19 cellular contexts compared by ENCODE assay signal in genomic region chr17:77242118-77242800, GRCh38.
DNase-seq lines count a peak whose midpoint lies in the region; ATAC-seq and TF ChIP-seq lines count a peak whose summit lies in the region.
"Had no signal": no experiment of that assay in that cellular context is flagged by ENCODE, and none has a peak within 500 bp of the region (broad histone marks: within the 10 kb centered on the region; RNA-seq: fewer than 3 reads in every experiment).

No MANE protein-coding gene starts in this region.

- POLR2A ChIA-PET in Panc1 (lab: Charles Lee) = no interaction called here

- BruUV-seq in Panc1 (replicated peaks; lab: Mats Ljungman, UMichigan) = no TSS peak

- DNase-seq in NCI-H1092 treated with DMSO at 0.1 percent for 48 hours (lab: John Stamatoyannopoulos, UW) (peak; percentile 4), NCI-H1092 (lab: John Stamatoyannopoulos, UW) (no peak), HAP-1 (ENCODE audit: low spot score in 2 of 2) (peak; percentile 82 to 89), Panc1 (ENCODE audit: low read depth, low spot score) (no peak)
- DNase-seq in activated CD4-positive, CD25-positive, alpha-beta regulatory T cell (lab: John Stamatoyannopoulos, UW) = no peak
- DNase-seq: activated CD4-positive, alpha-beta T cell treated with anti-CD3 and anti-CD28 coated beads for 1 hour; EL; IMR-90; NCI-H1105 treated with DMSO at 0.1 percent for 48 hours; stimulated activated CD4-positive, alpha-beta T cell treated with anti-CD3 and anti-CD28 coated beads, Interleukin-2, amount 100 ng/mL, for 48 hours; stimulated activated CD8-positive, alpha-beta memory T cell treated with anti-CD3 and anti-CD28 coated beads, Interleukin-4, amount 100 ng/mL, for 48 hours; T-helper 17 cell had no signal

- ATAC-seq in Panc1 (0 out of 2 replicates have a peak, but pooled peaks have one; percentile 39), HG02759 (IDR thresholded peaks at IDR 0.05; ENCODE audit: unreplicated experiment) (no peak), GM21717 (IDR thresholded peaks at IDR 0.05; ENCODE audit: unreplicated experiment) (no peak)
- ATAC-seq: body of pancreas, T-helper 17 cell had no signal

- H3K36me3 ChIP-seq in HAP-1 (replicated peaks) = no peaks in the 10 kb centered on the region
- no peaks in the 10 kb centered on the region for H3K36me3 ChIP-seq in Panc1 (ENCODE audit: control insufficient read depth, insufficient read depth, low read length)
- H3K36me3 ChIP-seq in neuron (ENCODE audit: insufficient read depth, low read length) = no peaks in the 10 kb centered on the region
- H3K36me3 ChIP-seq: esophagus muscularis mucosa had no signal

- H3K4me3 ChIP-seq in HAP-1 = no peak overlapping the region
- no peak overlapping the region for H3K4me3 ChIP-seq in Panc1 (ENCODE audit: low read depth in 2 of 2, low read length in 2 of 2)
- no peak overlapping the region for H3K4me3 ChIP-seq in neuron (ENCODE audit: low read length)
- H3K4me3 ChIP-seq: body of pancreas, dorsolateral prefrontal cortex, esophagus muscularis mucosa had no signal

- TF ChIP-seq CTCF in Panc1 (IDR thresholded peaks at IDR 0.05) = no peak

- intact Hi-C loops in Panc1 (cut with micrococcal nuclease; ENCODE audit: unreplicated experiment) = no loop called here

- peak overlapping the region; percentile 74 for H2AFZ ChIP-seq in neuron (ENCODE audit: low read depth, low read length)

- CTCF ChIA-PET in Panc1 (lab: Charles Lee) = no interaction called here

- in situ Hi-C loops in HAP-1 (cut with MboI; ENCODE audit: low sequenced_read_pairs) = no loop called here
- in situ Hi-C loops in Panc1 (cut with HindIII; ENCODE audit: low pct_unique_long_range_greater_than_20kb, low sequenced_read_pairs) = no loop called here

- 0 out of 2 replicates have a peak overlapping the region, but pooled peaks have one; percentile 1 for H3K27ac ChIP-seq in Panc1 (ENCODE audit: low read length)
- H3K27ac ChIP-seq: body of pancreas, RWPE1 had no signal

- H3K9me3 ChIP-seq in HAP-1 (no peaks in the 10 kb centered on the region), Panc1 (ENCODE audit: control insufficient read depth, insufficient read depth, low read depth, low read length) (no peaks in the 10 kb centered on the region), neuron (ENCODE audit: low read length) (no peaks in the 10 kb centered on the region)
- H3K9me3 ChIP-seq: body of pancreas, esophagus muscularis mucosa had no signal

- H3K27me3 ChIP-seq in HAP-1 (ENCODE audit: low read depth) (no peaks in the 10 kb centered on the region), Panc1 (ENCODE audit: control insufficient read depth, insufficient read depth, low read length) (no peaks in the 10 kb centered on the region), neuron (ENCODE audit: insufficient read depth, low read length) (no peaks in the 10 kb centered on the region)
- H3K27me3 ChIP-seq: body of pancreas, dorsolateral prefrontal cortex had no signal

- H3K4me1 ChIP-seq in HAP-1 = peaks cover 9% of the 10 kb centered on the region
- H3K4me1 ChIP-seq in Panc1 (ENCODE audit: control insufficient read depth, insufficient read depth, low read length) = 0 out of 2 replicates have a peak, but pooled peaks cover under 1% of the 10 kb centered on the region
- H3K4me1 ChIP-seq in neuron (ENCODE audit: insufficient read depth, low read length) = peaks cover 5% of the 10 kb centered on the region

Comparison
In these comparisons a context has a peak if more than half of its experiments do, and no peak if none do; other contexts are left out.
1. DNase-seq: peak in NCI-H1092 treated with DMSO at 0.1 percent for 48 hours (single experiment) and HAP-1 (2 of 2); none in NCI-H1092 (single experiment), Panc1 (single experiment) and activated CD4-positive, CD25-positive, alpha-beta regulatory T cell (0 of 4).